Comparison of ENCODE assay signal across 8 cellular contexts in the genomic region with DNA sequence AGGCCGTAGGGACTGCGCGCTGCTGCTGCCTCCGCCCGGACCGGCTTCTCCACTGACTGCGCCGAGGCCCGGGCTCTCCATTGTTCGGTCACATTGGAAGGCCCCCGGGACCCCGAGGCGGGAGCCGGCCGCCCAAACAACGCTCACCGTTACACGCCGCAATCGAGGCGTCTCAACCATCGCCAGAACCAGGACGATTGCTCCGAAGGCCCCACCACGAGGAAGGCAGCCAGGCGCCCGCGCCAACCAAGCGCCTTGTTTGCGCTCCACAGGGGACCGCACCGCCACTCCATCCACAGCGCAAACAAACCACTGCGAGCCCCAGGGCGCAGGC. TPM values are rescaled to one million over a fixed set of nuclear protein-coding genes. Genes with fewer than 3 reads are reported as not detected.
A peak's percentile ranks its signal among the peaks of the same experiment; 100 is the strongest.
DNase-seq lines count a peak whose midpoint lies in the region; ATAC-seq and TF ChIP-seq lines count a peak whose summit lies in the region.

No MANE protein-coding gene starts in this region.

- H3K9me3 Mint-ChIP-seq in CD8-positive, alpha-beta T cell, result no peaks in the 10 kb centered on the region

- H3K4me3 ChIP-seq in CD8-positive, alpha-beta T cell (ENCODE audit: low read depth, low read length), result peak overlapping the region; percentile 62
- peak overlapping the region; percentile 91 for H3K4me3 ChIP-seq in IMR-90 (ENCODE audit: insufficient read depth, low read depth, low read length)
- peak overlapping the region; percentile 85 to 89 for H3K4me3 ChIP-seq in body of pancreas
- peak overlapping the region; percentile 87 to 92 (median 88) for H3K4me3 ChIP-seq in liver (ENCODE audit: low read depth in 1 of 3, low read length in 3 of 3)
- peak overlapping the region; percentile 67 to 100 (median 94) for H3K4me3 ChIP-seq in tibial nerve

- peaks cover 9% of the 10 kb centered on the region; the same call in 1 of the 2 replicates for H3K9me1 ChIP-seq in IMR-90 (ENCODE audit: insufficient read depth, low read length)

- H2AK5ac ChIP-seq in IMR-90 (ENCODE audit: low read depth, low read length), result no peak overlapping the region

- H3K23ac ChIP-seq in IMR-90 (ENCODE audit: low read depth, low read length), result 0 out of 2 replicates have a peak overlapping the region, but pooled peaks have one; percentile 65

- peak overlapping the region; percentile 80 for H3K27ac Mint-ChIP-seq in CD8-positive, alpha-beta T cell

- H3K18ac ChIP-seq in IMR-90 (ENCODE audit: low read depth, low read length), result no peak overlapping the region

- WGBS in IMR-90 (ENCODE audit: extremely low coverage in 2 of 2, insufficient read length in 1 of 2), 2 experiments, result 1% methylated on average over 17 of the region's 35 CpGs; no CpG with 5 or more reads in 1 of the 2 experiments
- WGBS in body of pancreas, 2 donors, result 1% methylated on average over 34 of the region's 35 CpGs; no CpG with 5 or more reads in 1 of the 2 donors
- under 1% methylated on average over 35 of the region's 35 CpGs for WGBS in liver
- 1% methylated on average over 24 of the region's 35 CpGs; no CpG with 5 or more reads in 1 of the 2 donors for WGBS in tibial nerve, 2 donors

- TF ChIP-seq RAD21 in IMR-90 (IDR thresholded peaks at IDR 0.05; ENCODE audit: low read length) (no peak), liver (IDR thresholded peaks at IDR 0.05) (no peak)

- peak overlapping the region; percentile 28; the same call in 1 of the 2 replicates for H3K56ac ChIP-seq in IMR-90 (ENCODE audit: extremely low read depth, insufficient read depth, low read length)

- peaks cover 17% of the 10 kb centered on the region for H3K27me3 Mint-ChIP-seq in CD8-positive, alpha-beta T cell (ENCODE audit: low read depth)

- H3K4me3 Mint-ChIP-seq in CD8-positive, alpha-beta T cell, result peak overlapping the region; percentile 92

- TF ChIP-seq CTCF in CD8-positive, alpha-beta T cell (IDR thresholded peaks at IDR 0.05), result no peak
- TF ChIP-seq CTCF in IMR-90 (conservative IDR thresholded peaks at IDR 0.05; ENCODE audit: low read depth, low read length), result no peak
- peak in 5 of 7 experiments; percentile 31 to 59 (median 53) for TF ChIP-seq CTCF in body of pancreas (IDR thresholded peaks at IDR 0.05)
- TF ChIP-seq CTCF in liver (IDR thresholded peaks at IDR 0.05; ENCODE audit: low read depth, low read length, missing input control), result peak; percentile 32
- TF ChIP-seq CTCF in tibial nerve (IDR thresholded peaks at IDR 0.05), result no peak

- H2BK15ac ChIP-seq in IMR-90 (ENCODE audit: low read depth, low read length), result no peak overlapping the region

- H3K9ac ChIP-seq in IMR-90 (ENCODE audit: low read depth, low read length), result peak overlapping the region; percentile 81
- peak overlapping the region; percentile 67 to 86 for H3K9ac ChIP-seq in liver (ENCODE audit: low read depth in 1 of 2, low read length in 2 of 2)

- peak overlapping the region; percentile 68; the same call in 1 of the 2 replicates for H3K14ac ChIP-seq in IMR-90 (replicated peaks; ENCODE audit: low read depth, low read length)

- H2BK20ac ChIP-seq in IMR-90 (ENCODE audit: low read depth, low read length), result no peak overlapping the region

- CTCF ChIA-PET in CD8-positive, alpha-beta T cell (lab: Charles Lee), result interaction anchor here (0.8 to 2.4 kb wide), 3 partner anchors 245 to 306 kb away, joined by 4 to 13 read pairs (median 5); no protein-coding TSS in a partner anchor
- CTCF ChIA-PET in IMR-90 (lab: Yijun Ruan, JAX) (no interaction called here), HEK293T (lab: Yijun Ruan, JAX) (no interaction called here)

- peaks cover under 1% of the 10 kb centered on the region for H3K27me3 ChIP-seq in CD8-positive, alpha-beta T cell (ENCODE audit: insufficient read depth, low read length)
- H3K27me3 ChIP-seq in IMR-90 (ENCODE audit: control insufficient read depth, insufficient read depth, low read length), result no peaks in the 10 kb centered on the region
- no peaks in the 10 kb centered on the region for H3K27me3 ChIP-seq in body of pancreas
- no peaks in the 10 kb centered on the region for H3K27me3 ChIP-seq in liver (ENCODE audit: control insufficient read depth in 4 of 4, insufficient read depth in 4 of 4, low read length in 3 of 4)
- H3K27me3 ChIP-seq in tibial nerve, result no peaks in the 10 kb centered on the region

- H3K4me2 ChIP-seq in IMR-90 (ENCODE audit: low read depth, low read length), result peak overlapping the region; percentile 60

- no peak overlapping the region for H4K5ac ChIP-seq in IMR-90 (ENCODE audit: low read depth, low read length)

- in situ Hi-C loops in IMR-90 (cut with MboI; ENCODE audit: low sequenced_read_pairs), result loop anchor here (10.0 kb wide), 1 partner anchor 306 kb away; no protein-coding TSS in a partner anchor

- peak overlapping the region in 1 of 2 experiments; percentile 64; a peak in 2 of 4 replicates for H4K8ac ChIP-seq in IMR-90 (ENCODE audit: low read depth in 2 of 2, low read length in 2 of 2)

- dilution Hi-C loops in IMR-90 (cut with HindIII; ENCODE audit: low sequenced_read_pairs, unreplicated experiment), result no loop called here

- POLR2A ChIA-PET in CD8-positive, alpha-beta T cell (lab: Charles Lee), result interaction anchor here (1.8 kb wide), 1 partner anchor 248 kb away, joined by 5 read pairs; no protein-coding TSS in a partner anchor
- POLR2A ChIA-PET in IMR-90 (lab: Charles Lee; ENCODE audit: unreplicated experiment), result no interaction called here
- POLR2A ChIA-PET in HEK293T (lab: Yijun Ruan, JAX), result no interaction called here

- ATAC-seq in CD8-positive, alpha-beta T cell, result peak; percentile 13
- ATAC-seq in IMR-90 (ENCODE audit: low read depth) (no peak; the same call in 1 of the 2 replicates), body of pancreas (no peak)

- BruUV-seq in IMR-90 (replicated peaks; lab: Mats Ljungman, UMichigan), result no TSS peak

- peaks cover 27% of the 10 kb centered on the region for H4K20me1 ChIP-seq in IMR-90 (ENCODE audit: insufficient read depth, low read length)

- peak in 1 of 7 experiments; percentile 21 for DNase-seq in CD8-positive, alpha-beta T cell
- DNase-seq in IMR-90 (no peak), body of pancreas (no peak), tibial nerve (ENCODE audit: low spot score in 2 of 2) (peak in 1 of 2 donors; percentile 29), DMS53 (lab: John Stamatoyannopoulos, UW) (no peak), SW480 (ENCODE audit: low spot score) (no peak), HEK293T (ENCODE audit: extremely low spot score) (no peak)

- no peak overlapping the region for H2BK120ac ChIP-seq in IMR-90 (ENCODE audit: low read depth, low read length)

- H3K27ac ChIP-seq in CD8-positive, alpha-beta T cell (ENCODE audit: low read depth, low read length), result peak overlapping the region; percentile 32
- H3K27ac ChIP-seq in IMR-90 (ENCODE audit: insufficient read depth, low read length) (peak overlapping the region; percentile 88), body of pancreas (peak overlapping the region; percentile 77 to 98 (median 96)), liver (ENCODE audit: low read depth in 1 of 2, low read length in 2 of 2) (peak overlapping the region; percentile 94 to 97), tibial nerve (peak overlapping the region; percentile 93 to 99 (median 97))

- peak overlapping the region; percentile 94 for H2AK9ac ChIP-seq in IMR-90 (replicated peaks; ENCODE audit: low read depth, low read length, poor library complexity)

- peaks cover 13% of the 10 kb centered on the region for H3K4me1 ChIP-seq in CD8-positive, alpha-beta T cell (ENCODE audit: insufficient read depth, low read length)
- H3K4me1 ChIP-seq in IMR-90 (ENCODE audit: control insufficient read depth, insufficient read depth, low read length) (peaks cover 3% of the 10 kb centered on the region), body of pancreas (peaks cover 38% of the 10 kb centered on the region), liver (ENCODE audit: control insufficient read depth in 4 of 4, insufficient read depth in 4 of 4, low read length in 3 of 4) (peaks cover 2 to 43% (median 9%) of the 10 kb centered on the region in 4 donors), tibial nerve (peaks cover 0 to 64% (median 33%) of the 10 kb centered on the region in 4 donors)

- peak overlapping the region; percentile 94 for H2AFZ ChIP-seq in IMR-90 (replicated peaks; ENCODE audit: low read length, poor library complexity)

- peaks cover 13 to 39% of the 10 kb centered on the region in 2 experiments for H3K79me1 ChIP-seq in IMR-90 (ENCODE audit: low read depth in 1 of 2, low read length in 2 of 2)

- peak overlapping the region; percentile 66 for H3K4ac ChIP-seq in IMR-90 (ENCODE audit: low read depth, low read length)

- peaks cover 19% of the 10 kb centered on the region for H3K36me3 Mint-ChIP-seq in CD8-positive, alpha-beta T cell

- H3K4me1 Mint-ChIP-seq in CD8-positive, alpha-beta T cell (ENCODE audit: low read depth), result peaks cover 25% of the 10 kb centered on the region

- no peaks in the 10 kb centered on the region for H3K36me3 ChIP-seq in CD8-positive, alpha-beta T cell (ENCODE audit: insufficient read depth, low read length)
- H3K36me3 ChIP-seq in IMR-90 (ENCODE audit: control insufficient read depth, insufficient read depth, low read length) (peaks cover 23% of the 10 kb centered on the region), body of pancreas (replicated peaks in 1 of 2; ENCODE audit: insufficient read depth in 1 of 2, low read depth in 2 of 2) (peaks cover 14 to 16% of the 10 kb centered on the region in 2 donors), liver (ENCODE audit: control insufficient read depth in 4 of 4, insufficient read depth in 3 of 4, low read depth in 1 of 4, low read length in 3 of 4) (peaks cover 0 to 25% (median 23%) of the 10 kb centered on the region in 4 donors), tibial nerve (peaks cover 12 to 51% (median 23%) of the 10 kb centered on the region in 3 donors)

- no peaks in the 10 kb centered on the region for H3K9me3 ChIP-seq in CD8-positive, alpha-beta T cell (ENCODE audit: low read length)
- H3K9me3 ChIP-seq in IMR-90 (ENCODE audit: control insufficient read depth, insufficient read depth, low read length) (no peaks in the 10 kb centered on the region), body of pancreas (no peaks in the 10 kb centered on the region), liver (ENCODE audit: control insufficient read depth in 4 of 4, low read length in 3 of 4) (no peaks in the 10 kb centered on the region), tibial nerve (no peaks in the 10 kb centered on the region)

- TF ChIP-seq POLR2A in IMR-90 (IDR thresholded peaks at IDR 0.05; ENCODE audit: low read depth, low read length) (no peak), body of pancreas (IDR thresholded peaks at IDR 0.05) (no peak), tibial nerve (IDR thresholded peaks at IDR 0.05) (no peak)

- intact Hi-C loops in CD8-positive, alpha-beta T cell (cut with DNase I, micrococcal nuclease), result loop anchor here in 1 of 2 experiments (2.0 to 5.0 kb wide), 3 partner anchors 129 to 362 kb away; a partner anchor contains a TSS
- intact Hi-C loops in IMR-90 (cut with micrococcal nuclease) (loop anchor here (1.0 kb wide), 1 partner anchor 306 kb away; no protein-coding TSS in a partner anchor), body of pancreas (cut with DNase I) (no loop called here)

- no peak for TF ChIP-seq EP300 in tibial nerve (IDR thresholded peaks at IDR 0.05)

- peak overlapping the region; percentile 60 for H2BK5ac ChIP-seq in IMR-90 (ENCODE audit: low read depth, low read length, poor library complexity, severe bottlenecking)

- H4K91ac ChIP-seq in IMR-90 (ENCODE audit: insufficient read depth, low read depth, low read length), result no peak overlapping the region

RNA-seq across cellular contexts. Expression of a gene that starts 0.6 kb away (rescaled TPM):
- 10 to 100 TPM; 27.3 to 29.7 TPM for total RNA-seq in CD8-positive, alpha-beta T cell
- total RNA-seq in IMR-90 (2012; rRNA removed) (236 and 385 TPM in 2 replicates), body of pancreas (1,000 to 10,000 TPM in 1 of 2 donors, 100 to 1,000 TPM in 1; 621 to 1,699 TPM), liver (1,000 to 10,000 TPM in 1 of 2 donors, 100 to 1,000 TPM in 1; 830 to 1,177 TPM), tibial nerve (over 10,000 TPM in 1 of 4 donors, 1,000 to 10,000 TPM in 3; 5,859 to 11,803 (median 7,908) TPM)
- polyA plus RNA-seq in IMR-90 (2012; rRNA removed) (131 and 149 TPM in 2 replicates), liver (100 to 1,000 TPM; 306 to 616 TPM)
- polyA plus RNA-seq in IMR-90 (2012; cell fraction: cytosol; rRNA removed), result 130 and 187 TPM in 2 replicates
- polyA plus RNA-seq in IMR-90 (2012; cell fraction: nucleus; rRNA removed; ENCODE audit: low replicate concordance), result 157 and 174 TPM in 2 replicates

RNA-seq across cellular contexts. Expression of a gene that starts 9.5 kb away (rescaled TPM):
- not detected for total RNA-seq in CD8-positive, alpha-beta T cell
- total RNA-seq in IMR-90 (2012; rRNA removed) (not detected in 2 replicates), body of pancreas (not detected), liver (not detected), tibial nerve (not detected)
- polyA plus RNA-seq in IMR-90 (2012; rRNA removed) (not detected in 2 replicates), liver (under 1 TPM in 1 of 2 donors, not detected in 1; 0.08 TPM)
- polyA plus RNA-seq in IMR-90 (2012; cell fraction: cytosol; rRNA removed), result not detected in 2 replicates
- polyA plus RNA-seq in IMR-90 (2012; cell fraction: nucleus; rRNA removed; ENCODE audit: low replicate concordance), result not detected in 2 replicates

RNA-seq across cellular contexts. Expression of a gene that starts 59.0 kb away (rescaled TPM):
- not detected for total RNA-seq in CD8-positive, alpha-beta T cell
- total RNA-seq in IMR-90 (2012; rRNA removed) (not detected in 2 replicates), body of pancreas (not detected), liver (under 1 TPM in 1 of 2 donors, not detected in 1; 0.50 TPM), tibial nerve (not detected)
- polyA plus RNA-seq in IMR-90 (2012; rRNA removed) (not detected in 2 replicates), liver (under 1 TPM; 0.07 to 0.31 TPM)
- polyA plus RNA-seq in IMR-90 (2012; cell fraction: cytosol; rRNA removed), result not detected in 2 replicates
- polyA plus RNA-seq in IMR-90 (2012; cell fraction: nucleus; rRNA removed; ENCODE audit: low replicate concordance), result not detected in 2 replicates

Comparison
In these comparisons a context has a peak if more than half of its experiments do, and no peak if none do; other contexts are left out.
1. H3K27ac ChIP-seq: peak in every context shown above with its lines; median percentile 97 in tibial nerve; 96 in body of pancreas; 96 in liver; 88 in IMR-90; 32 in CD8-positive, alpha-beta T cell.
2. CTCF ChIP-seq: peak in body of pancreas (5 of 7) and liver (single experiment); none in CD8-positive, alpha-beta T cell (single experiment), IMR-90 (single experiment) and tibial nerve (0 of 5).
3. Peak in every context shown above with its lines, with median percentiles within 50 percentile points of each other: H3K4me3 ChIP-seq.